Comparison of ENCODE assay signal across 9 cellular contexts in the genomic region with DNA sequence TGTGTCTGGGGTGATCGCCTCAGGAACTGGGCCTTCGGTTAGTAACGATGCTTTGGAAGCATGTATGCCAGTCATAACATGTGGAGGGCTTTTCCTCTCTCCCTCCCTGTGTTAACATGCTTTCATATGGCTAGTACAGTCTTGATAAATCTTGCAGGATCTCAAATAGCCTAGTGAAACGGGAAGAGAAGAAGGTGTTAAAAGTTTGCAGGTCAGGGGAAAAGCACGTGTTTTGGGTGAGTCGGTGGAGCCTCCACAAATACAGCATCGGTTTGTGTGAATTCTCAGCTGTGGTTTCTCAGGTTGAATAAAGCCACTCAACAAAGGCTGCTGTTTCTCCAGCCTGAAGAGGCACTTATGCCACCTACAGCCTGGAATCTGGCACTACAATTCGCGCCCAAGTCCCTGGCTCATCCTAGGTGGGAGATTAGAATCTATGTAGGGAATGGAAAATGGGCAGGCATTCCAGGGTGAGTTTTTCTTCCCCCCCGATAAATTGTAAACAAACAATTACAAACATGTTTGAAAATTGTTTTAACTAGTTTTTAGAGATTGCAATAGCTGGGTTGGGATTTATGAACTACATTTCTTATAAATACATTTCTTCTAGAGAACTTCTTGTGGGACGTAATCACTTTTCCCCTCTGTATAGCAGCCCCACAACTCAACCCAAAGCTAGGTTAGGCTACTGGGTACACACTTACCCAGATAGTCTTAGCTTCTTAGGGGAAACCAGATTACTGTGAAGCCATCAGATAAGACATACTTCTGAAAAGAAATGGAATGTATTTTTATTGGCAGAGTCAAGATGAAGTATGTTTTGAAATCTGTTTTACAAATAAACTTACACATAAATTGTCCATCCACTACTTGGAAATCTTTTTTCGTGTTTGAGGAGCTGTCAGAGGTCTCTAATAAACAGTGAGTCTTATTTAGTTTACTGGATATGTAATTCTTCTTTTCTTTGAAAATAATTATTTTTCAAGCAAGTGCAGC. TPM values are rescaled to one million over a fixed set of nuclear protein-coding genes. Genes with fewer than 3 reads are reported as not detected.
DNase-seq lines count a peak whose midpoint lies in the region; ATAC-seq and TF ChIP-seq lines count a peak whose summit lies in the region.
"Had no signal": no experiment of that assay in that cellular context is flagged by ENCODE, and none has a peak within 500 bp of the region (broad histone marks: within the 10 kb centered on the region; RNA-seq: fewer than 3 reads in every experiment).

No MANE protein-coding gene starts in this region.

- POLR2A ChIA-PET in naive thymus-derived CD8-positive, alpha-beta T cell (lab: Charles Lee) = interaction anchor here (0.6 to 1.6 kb wide), 5 partner anchors 8 to 1096 kb away, joined by 3 to 7 read pairs (median 5); partner anchors contain the start of gene GLRX3

- no peak overlapping the region for H3K27ac Mint-ChIP-seq in naive thymus-derived CD8-positive, alpha-beta T cell
- H3K27ac Mint-ChIP-seq: activated naive CD4-positive, alpha-beta T cell treated with anti-CD3 and anti-CD28 coated beads, Interleukin-2, amount 50 U/mL, for 24 hours had no signal

- H3K36me3 Mint-ChIP-seq in naive thymus-derived CD8-positive, alpha-beta T cell = no peaks in the 10 kb centered on the region
- H3K36me3 Mint-ChIP-seq: activated naive CD4-positive, alpha-beta T cell treated with anti-CD3 and anti-CD28 coated beads, Interleukin-2, amount 50 U/mL, for 24 hours had no signal

- H3K9me3 ChIP-seq in esophagus squamous epithelium = no peaks in the 10 kb centered on the region
- H3K9me3 ChIP-seq in upper lobe of right lung = no peaks in the 10 kb centered on the region

- peaks cover 0 to 23% (median 2%) of the 10 kb centered on the region in 4 donors for H3K27me3 ChIP-seq in esophagus squamous epithelium
- H3K27me3 ChIP-seq in upper lobe of right lung = peaks cover 12% of the 10 kb centered on the region

- DNase-seq in DMS114 treated with DMSO at 0.1 percent for 48 hours (lab: John Stamatoyannopoulos, UW; ENCODE audit: unreplicated experiment) = peak; percentile 50
- DNase-seq in NCI-H69 (lab: John Stamatoyannopoulos, UW) = peak; percentile 65
- peak; percentile 68 for DNase-seq in activated CD8-positive, alpha-beta memory T cell treated with anti-CD3 and anti-CD28 coated beads, Interleukin-2, amount 50 U/mL, for 48 hours
- no peak for DNase-seq in esophagus squamous epithelium (lab: John Stamatoyannopoulos, UW)
- peak in 8 of 10 donors; percentile 24 to 60 (median 46) for DNase-seq in naive thymus-derived CD8-positive, alpha-beta T cell
- no peak for DNase-seq in upper lobe of right lung

- H3K4me1 ChIP-seq in esophagus squamous epithelium = peaks cover 0 to 7% (median 0%) of the 10 kb centered on the region in 3 donors
- H3K4me1 ChIP-seq in upper lobe of right lung = no peaks in the 10 kb centered on the region

- ATAC-seq in GM19395 (IDR thresholded peaks at IDR 0.05; ENCODE audit: unreplicated experiment) (peak; percentile 93), HG03280 (IDR thresholded peaks at IDR 0.05; ENCODE audit: unreplicated experiment) (peak; percentile 84), upper lobe of right lung (peak; percentile 91)
- peak; percentile 91 to 99 for ATAC-seq in naive thymus-derived CD8-positive, alpha-beta T cell

- no peaks in the 10 kb centered on the region for H3K9me3 Mint-ChIP-seq in naive thymus-derived CD8-positive, alpha-beta T cell
- H3K9me3 Mint-ChIP-seq: activated naive CD4-positive, alpha-beta T cell treated with anti-CD3 and anti-CD28 coated beads, Interleukin-2, amount 50 U/mL, for 24 hours had no signal

- H3K4me3 ChIP-seq in esophagus squamous epithelium = no peak overlapping the region
- no peak overlapping the region for H3K4me3 ChIP-seq in upper lobe of right lung

- TF ChIP-seq POLR2A in esophagus squamous epithelium (IDR thresholded peaks at IDR 0.05) = no peak

- TF ChIP-seq CTCF in esophagus squamous epithelium (IDR thresholded peaks at IDR 0.05) = peak; percentile 18 to 77 (median 61)
- TF ChIP-seq CTCF in upper lobe of right lung (IDR thresholded peaks at IDR 0.05) = peak; percentile 86

- 12 to 13% methylated on average over 12 of the region's 12 CpGs for WGBS in esophagus squamous epithelium, 2 donors

- H3K4me1 Mint-ChIP-seq in naive thymus-derived CD8-positive, alpha-beta T cell = peaks cover 6 to 10% (median 7%) of the 10 kb centered on the region in 4 donors

- H3K27me3 Mint-ChIP-seq in naive thymus-derived CD8-positive, alpha-beta T cell = peaks cover 10 to 35% (median 18%) of the 10 kb centered on the region in 5 donors

- intact Hi-C loops in esophagus squamous epithelium (cut with DNase I) (no loop called here), upper lobe of right lung (cut with DNase I) (no loop called here)

- H3K36me3 ChIP-seq in esophagus squamous epithelium (no peaks in the 10 kb centered on the region), upper lobe of right lung (no peaks in the 10 kb centered on the region)

- H3K27ac ChIP-seq in esophagus squamous epithelium (no peak overlapping the region), upper lobe of right lung (no peak overlapping the region)

- H3K4me3 Mint-ChIP-seq in naive thymus-derived CD8-positive, alpha-beta T cell = no peak overlapping the region
- H3K4me3 Mint-ChIP-seq: activated naive CD4-positive, alpha-beta T cell treated with anti-CD3 and anti-CD28 coated beads, Interleukin-2, amount 50 U/mL, for 24 hours had no signal

RNA-seq across cellular contexts. Expression of gene GLRX3, which starts 8.3 kb away (rescaled TPM):
- total RNA-seq in esophagus squamous epithelium = 100 to 1,000 TPM in 2 of 4 donors, 10 to 100 TPM in 2; 48.5 to 115 (median 81.8) TPM
- total RNA-seq in naive thymus-derived CD8-positive, alpha-beta T cell = 10 to 100 TPM; 47.6 to 52.5 TPM
- 10 to 100 TPM; 71.5 to 97.8 (median 81.8) TPM for polyA plus RNA-seq in naive thymus-derived CD8-positive, alpha-beta T cell
- total RNA-seq in upper lobe of right lung = 53.1 TPM

RNA-seq across cellular contexts. Expression of gene C10orf143, which starts 17.3 kb away (rescaled TPM):
- total RNA-seq in esophagus squamous epithelium = 1 to 10 TPM in 1 of 4 donors, under 1 TPM in 3; 0.44 to 4.0 (median 0.70) TPM
- total RNA-seq in naive thymus-derived CD8-positive, alpha-beta T cell = 10 to 100 TPM; 17.5 to 19.6 TPM
- 10 to 100 TPM; 28.6 to 48.1 (median 29.6) TPM for polyA plus RNA-seq in naive thymus-derived CD8-positive, alpha-beta T cell
- total RNA-seq in upper lobe of right lung = 3.4 TPM

Comparison
In these comparisons a context has a peak if more than half of its experiments do, and no peak if none do; other contexts are left out.
1. DNase-seq: peak in DMS114 treated with DMSO at 0.1 percent for 48 hours (single experiment), NCI-H69 (single experiment), activated CD8-positive, alpha-beta memory T cell treated with anti-CD3 and anti-CD28 coated beads, Interleukin-2, amount 50 U/mL, for 48 hours (single experiment) and naive thymus-derived CD8-positive, alpha-beta T cell (8 of 10); none in esophagus squamous epithelium (single experiment) and upper lobe of right lung (single experiment).
2. Peak in every context shown above with its lines, with median percentiles within 50 percentile points of each other: ATAC-seq.